25 cellular contexts compared by ENCODE assay signal in genomic region chr2:20931346-20931745, GRCh38.
A peak's percentile ranks its signal among the peaks of the same experiment; 100 is the strongest.
DNase-seq lines count a peak whose midpoint lies in the region; ATAC-seq, FAIRE-seq and TF ChIP-seq lines count a peak whose summit lies in the region.
"Had no signal": no experiment of that assay in that cellular context is flagged by ENCODE, and none has a peak within 500 bp of the region (broad histone marks: within the 10 kb centered on the region; RNA-seq: fewer than 3 reads in every experiment).

No MANE protein-coding gene starts in this region.

- H3K4me2 ChIP-seq in osteoblast (ENCODE audit: insufficient read depth, low read length), result peak overlapping the region; percentile 36

- peaks cover 20% of the 10 kb centered on the region for H3K4me1 Mint-ChIP-seq in nephron progenitor cell
- H3K4me1 Mint-ChIP-seq: CD8-positive, alpha-beta memory T cell had no signal

- H3K4me3 ChIP-seq in osteoblast (ENCODE audit: insufficient read depth, low read length), result no peak overlapping the region
- H3K4me3 ChIP-seq: BLaER1 treated with 17β-estradiol and CSF1 and Interleukin-3, amounts not matched to agents 10 nM and 100 nM had no signal

- H3K9me3 ChIP-seq in osteoblast (ENCODE audit: low read depth, low read length), result no peaks in the 10 kb centered on the region

- no peak overlapping the region for H3K4me3 Mint-ChIP-seq in nephron progenitor cell
- H3K4me3 Mint-ChIP-seq: CD8-positive, alpha-beta memory T cell had no signal

- FAIRE-seq in HTR-8/SVneo (lab: Jason Lieb, UNC), result no peak
- FAIRE-seq: D721Med, GM12891, HepG2 had no signal

- ATAC-seq in foreskin keratinocyte, result peak; percentile 5
- no peak for ATAC-seq in GM19351 (IDR thresholded peaks at IDR 0.05; ENCODE audit: unreplicated experiment)
- ATAC-seq: Right ventricle myocardium inferior had no signal

- H3K79me2 ChIP-seq in osteoblast (ENCODE audit: insufficient read depth, low read length), result no peaks in the 10 kb centered on the region

- no peaks in the 10 kb centered on the region for H3K27me3 ChIP-seq in foreskin keratinocyte
- no peaks in the 10 kb centered on the region for H3K27me3 ChIP-seq in osteoblast (ENCODE audit: insufficient read depth, low read length)
- H3K27me3 ChIP-seq: BLaER1 treated with 17β-estradiol and CSF1 and Interleukin-3, amounts not matched to agents 10 nM and 100 nM had no signal

- DNase-seq in activated CD8-positive, alpha-beta memory T cell treated with anti-CD3 and anti-CD28 coated beads for 24 hours, result peak; percentile 15
- no peak for DNase-seq in activated CD8-positive, alpha-beta memory T cell treated with anti-CD3 and anti-CD28 coated beads, Interleukin-2, amount 50 U/mL, for 4 hours
- no peak for DNase-seq in foreskin keratinocyte
- no peak for DNase-seq in osteoblast (ENCODE audit: insufficient read length, low spot score, missing footprints)
- no peak for DNase-seq in HTR-8/SVneo (ENCODE audit: insufficient read length, low spot score)
- DNase-seq in glomerular visceral epithelial cell (ENCODE audit: extremely low spot score), result no peak
- DNase-seq in nephron progenitor cell, result no peak
- DNase-seq: 8988T; CD8-positive, alpha-beta memory T cell; DMS79; GF-D8; H7; KG1; NCI-H1048; NCI-H1436 treated with DMSO at 0.1 percent for 48 hours; NCI-H2029 treated with DMSO at 0.1 percent for 48 hours; NCI-H2171 treated with DMSO at 0.1 percent for 48 hours; NCI-H510A; NCI-H774 had no signal

- no peaks in the 10 kb centered on the region for H3K36me3 Mint-ChIP-seq in nephron progenitor cell (ENCODE audit: low read depth)
- H3K36me3 Mint-ChIP-seq: CD8-positive, alpha-beta memory T cell had no signal

- no peaks in the 10 kb centered on the region for H4K20me1 ChIP-seq in osteoblast (ENCODE audit: insufficient read depth, low read length)
- H4K20me1 ChIP-seq: BLaER1 treated with 17β-estradiol and CSF1 and Interleukin-3, amounts not matched to agents 10 nM and 100 nM had no signal

- H3K27ac Mint-ChIP-seq in nephron progenitor cell, result no peak overlapping the region
- H3K27ac Mint-ChIP-seq: CD8-positive, alpha-beta memory T cell had no signal

- peaks cover 26% of the 10 kb centered on the region for H3K9me3 Mint-ChIP-seq in nephron progenitor cell

- H3K27ac ChIP-seq in foreskin keratinocyte (no peak overlapping the region), osteoblast (ENCODE audit: low read depth, low read length) (no peak overlapping the region)
- H3K27ac ChIP-seq: BLaER1 treated with 17β-estradiol and CSF1 and Interleukin-3, amounts not matched to agents 10 nM and 100 nM had no signal

- no peak overlapping the region for H2AFZ ChIP-seq in osteoblast (ENCODE audit: low read length)

- H3K27me3 Mint-ChIP-seq in nephron progenitor cell (ENCODE audit: low read depth, poor library complexity), result peaks cover 36% of the 10 kb centered on the region

- no peaks in the 10 kb centered on the region for H3K36me3 ChIP-seq in osteoblast (ENCODE audit: insufficient read depth, low read length)
- H3K36me3 ChIP-seq: BLaER1 treated with 17β-estradiol and CSF1 and Interleukin-3, amounts not matched to agents 10 nM and 100 nM had no signal

- TF ChIP-seq CTCF in foreskin keratinocyte (conservative IDR thresholded peaks at IDR 0.05), result no peak
- TF ChIP-seq CTCF in osteoblast (IDR thresholded peaks at IDR 0.05; ENCODE audit: extremely low read depth, low read depth, low read length), result no peak
- TF ChIP-seq CTCF in nephron progenitor cell (IDR thresholded peaks at IDR 0.05), result no peak

- H3K4me1 ChIP-seq in foreskin keratinocyte (peaks cover 9% of the 10 kb centered on the region), osteoblast (ENCODE audit: insufficient read depth, low read length) (peaks cover 11% of the 10 kb centered on the region)
